1 cellular context compared by ENCODE assay signal in the genomic region with DNA sequence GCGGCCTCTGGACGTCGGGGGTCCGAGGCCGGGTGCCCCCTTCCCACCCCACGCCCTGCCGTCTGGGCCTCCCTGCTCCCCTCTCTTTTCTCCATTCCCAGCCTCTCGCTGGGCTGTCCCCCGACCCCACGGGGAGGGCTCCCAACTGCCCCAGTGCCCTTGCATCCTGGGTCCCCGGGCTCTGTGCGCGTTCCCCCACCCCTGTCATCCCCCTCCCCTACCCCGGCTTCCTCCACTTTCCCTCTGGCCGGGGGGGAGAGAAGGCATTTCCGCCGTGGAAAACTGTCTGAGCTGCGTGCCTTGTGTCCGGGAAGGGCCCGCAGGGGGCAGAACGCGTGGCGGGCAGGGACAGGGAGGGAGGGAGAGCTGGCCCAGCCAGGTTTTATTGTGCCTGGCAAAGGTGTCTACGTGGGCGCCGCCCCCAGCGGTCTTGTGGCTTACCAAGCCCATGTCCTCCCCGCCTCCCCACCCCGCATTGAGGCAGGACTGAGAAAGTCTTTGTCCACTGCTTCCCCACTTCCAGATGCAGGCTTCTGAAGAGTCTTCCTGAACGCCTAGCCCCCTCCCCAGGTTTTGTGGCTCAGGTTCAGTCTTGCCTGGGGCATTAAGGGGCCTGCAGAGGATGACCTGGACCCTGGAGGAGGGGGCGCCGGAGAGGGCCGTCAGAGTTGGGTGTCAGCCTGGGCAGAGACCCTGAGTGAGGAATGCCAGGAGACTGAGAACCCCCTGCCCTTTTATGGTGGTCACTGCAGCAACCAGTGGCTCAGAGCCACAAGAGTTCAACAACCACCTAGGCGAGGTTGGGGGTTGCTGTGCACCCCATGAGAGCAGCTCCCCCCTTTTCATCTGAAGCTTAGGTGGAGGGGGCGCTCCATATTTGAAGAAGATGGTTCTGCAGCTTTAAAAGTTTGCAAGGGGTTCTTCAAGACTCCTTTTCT.
TF ChIP-seq lines count a peak whose summit lies in the region.

No MANE protein-coding gene starts in this region.

TF ChIP-seq in K562, 482 proteins besides CTCF, POLR2A, EP300 and RAD21:
- TF ChIP-seq, protein P1, sequence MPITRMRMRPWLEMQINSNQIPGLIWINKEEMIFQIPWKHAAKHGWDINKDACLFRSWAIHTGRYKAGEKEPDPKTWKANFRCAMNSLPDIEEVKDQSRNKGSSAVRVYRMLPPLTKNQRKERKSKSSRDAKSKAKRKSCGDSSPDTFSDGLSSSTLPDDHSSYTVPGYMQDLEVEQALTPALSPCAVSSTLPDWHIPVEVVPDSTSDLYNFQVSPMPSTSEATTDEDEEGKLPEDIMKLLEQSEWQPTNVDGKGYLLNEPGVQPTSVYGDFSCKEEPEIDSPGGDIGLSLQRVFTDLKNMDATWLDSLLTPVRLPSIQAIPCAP (CRISPR knock-in tag; IDR thresholded peaks at IDR 0.05; ENCODE audit: borderline replicate concordance) = no peak
- 0 out of 2 replicates have a peak, but pooled peaks have one; percentile 21 for TF ChIP-seq POLR2G (IDR thresholded peaks at IDR 0.05; ENCODE audit: low read depth, low read length)
- TF ChIP-seq NONO (IDR thresholded peaks at IDR 0.05; ENCODE audit: low read depth in 2 of 2, low read length in 1 of 2) = peak in 1 of 2 experiments; percentile 89; a peak in 2 of 4 replicates
- TF ChIP-seq PHTF2 (CRISPR knock-in tag; IDR thresholded peaks at IDR 0.05) = no peak
- TF ChIP-seq, protein P2, sequence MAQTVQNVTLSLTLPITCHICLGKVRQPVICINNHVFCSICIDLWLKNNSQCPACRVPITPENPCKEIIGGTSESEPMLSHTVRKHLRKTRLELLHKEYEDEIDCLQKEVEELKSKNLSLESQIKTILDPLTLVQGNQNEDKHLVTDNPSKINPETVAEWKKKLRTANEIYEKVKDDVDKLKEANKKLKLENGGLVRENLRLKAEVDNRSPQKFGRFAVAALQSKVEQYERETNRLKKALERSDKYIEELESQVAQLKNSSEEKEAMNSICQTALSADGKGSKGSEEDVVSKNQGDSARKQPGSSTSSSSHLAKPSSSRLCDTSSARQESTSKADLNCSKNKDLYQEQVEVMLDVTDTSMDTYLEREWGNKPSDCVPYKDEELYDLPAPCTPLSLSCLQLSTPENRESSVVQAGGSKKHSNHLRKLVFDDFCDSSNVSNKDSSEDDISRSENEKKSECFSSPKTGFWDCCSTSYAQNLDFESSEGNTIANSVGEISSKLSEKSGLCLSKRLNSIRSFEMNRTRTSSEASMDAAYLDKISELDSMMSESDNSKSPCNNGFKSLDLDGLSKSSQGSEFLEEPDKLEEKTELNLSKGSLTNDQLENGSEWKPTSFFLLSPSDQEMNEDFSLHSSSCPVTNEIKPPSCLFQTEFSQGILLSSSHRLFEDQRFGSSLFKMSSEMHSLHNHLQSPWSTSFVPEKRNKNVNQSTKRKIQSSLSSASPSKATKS (CRISPR knock-in tag; IDR thresholded peaks at IDR 0.05) = no peak
- TF ChIP-seq, protein P3, sequence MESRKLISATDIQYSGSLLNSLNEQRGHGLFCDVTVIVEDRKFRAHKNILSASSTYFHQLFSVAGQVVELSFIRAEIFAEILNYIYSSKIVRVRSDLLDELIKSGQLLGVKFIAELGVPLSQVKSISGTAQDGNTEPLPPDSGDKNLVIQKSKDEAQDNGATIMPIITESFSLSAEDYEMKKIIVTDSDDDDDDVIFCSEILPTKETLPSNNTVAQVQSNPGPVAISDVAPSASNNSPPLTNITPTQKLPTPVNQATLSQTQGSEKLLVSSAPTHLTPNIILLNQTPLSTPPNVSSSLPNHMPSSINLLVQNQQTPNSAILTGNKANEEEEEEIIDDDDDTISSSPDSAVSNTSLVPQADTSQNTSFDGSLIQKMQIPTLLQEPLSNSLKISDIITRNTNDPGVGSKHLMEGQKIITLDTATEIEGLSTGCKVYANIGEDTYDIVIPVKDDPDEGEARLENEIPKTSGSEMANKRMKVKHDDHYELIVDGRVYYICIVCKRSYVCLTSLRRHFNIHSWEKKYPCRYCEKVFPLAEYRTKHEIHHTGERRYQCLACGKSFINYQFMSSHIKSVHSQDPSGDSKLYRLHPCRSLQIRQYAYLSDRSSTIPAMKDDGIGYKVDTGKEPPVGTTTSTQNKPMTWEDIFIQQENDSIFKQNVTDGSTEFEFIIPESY (CRISPR knock-in tag; IDR thresholded peaks at IDR 0.05) = peak; percentile 79
- 0 out of 2 replicates have a peak, but pooled peaks have one; percentile 5 for TF ChIP-seq NFIC (IDR thresholded peaks at IDR 0.05)
- TF ChIP-seq, protein P4, sequence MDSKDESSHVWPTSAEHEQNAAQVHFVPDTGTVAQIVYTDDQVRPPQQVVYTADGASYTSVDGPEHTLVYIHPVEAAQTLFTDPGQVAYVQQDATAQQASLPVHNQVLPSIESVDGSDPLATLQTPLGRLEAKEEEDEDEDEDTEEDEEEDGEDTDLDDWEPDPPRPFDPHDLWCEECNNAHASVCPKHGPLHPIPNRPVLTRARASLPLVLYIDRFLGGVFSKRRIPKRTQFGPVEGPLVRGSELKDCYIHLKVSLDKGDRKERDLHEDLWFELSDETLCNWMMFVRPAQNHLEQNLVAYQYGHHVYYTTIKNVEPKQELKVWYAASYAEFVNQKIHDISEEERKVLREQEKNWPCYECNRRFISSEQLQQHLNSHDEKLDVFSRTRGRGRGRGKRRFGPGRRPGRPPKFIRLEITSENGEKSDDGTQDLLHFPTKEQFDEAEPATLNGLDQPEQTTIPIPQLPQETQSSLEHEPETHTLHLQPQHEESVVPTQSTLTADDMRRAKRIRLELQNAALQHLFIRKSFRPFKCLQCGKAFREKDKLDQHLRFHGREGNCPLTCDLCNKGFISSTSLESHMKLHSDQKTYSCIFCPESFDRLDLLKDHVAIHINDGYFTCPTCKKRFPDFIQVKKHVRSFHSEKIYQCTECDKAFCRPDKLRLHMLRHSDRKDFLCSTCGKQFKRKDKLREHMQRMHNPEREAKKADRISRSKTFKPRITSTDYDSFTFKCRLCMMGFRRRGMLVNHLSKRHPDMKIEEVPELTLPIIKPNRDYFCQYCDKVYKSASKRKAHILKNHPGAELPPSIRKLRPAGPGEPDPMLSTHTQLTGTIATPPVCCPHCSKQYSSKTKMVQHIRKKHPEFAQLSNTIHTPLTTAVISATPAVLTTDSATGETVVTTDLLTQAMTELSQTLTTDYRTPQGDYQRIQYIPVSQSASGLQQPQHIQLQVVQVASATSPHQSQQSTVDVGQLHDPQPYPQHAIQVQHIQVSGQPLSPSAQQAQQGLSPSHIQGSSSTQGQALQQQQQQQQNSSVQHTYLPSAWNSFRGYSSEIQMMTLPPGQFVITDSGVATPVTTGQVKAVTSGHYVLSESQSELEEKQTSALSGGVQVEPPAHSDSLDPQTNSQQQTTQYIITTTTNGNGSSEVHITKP (IDR thresholded peaks at IDR 0.05; ENCODE audit: partially characterized antibody) = peak; percentile 98
- no peak for TF ChIP-seq HDGF (IDR thresholded peaks at IDR 0.05)
- peak in 1 of 2 experiments; percentile 62; a peak in 1 of 4 replicates for TF ChIP-seq FOXK2 (conservative IDR thresholded peaks at IDR 0.05 in 1 of 2, IDR thresholded peaks at IDR 0.05 in 1 of 2; ENCODE audit: low read depth in 2 of 2)
- TF ChIP-seq ZNF175 (CRISPR knock-in tag; IDR thresholded peaks at IDR 0.05; ENCODE audit: low read depth) = no peak
- no peak for TF ChIP-seq ELF1 (tag; IDR thresholded peaks at IDR 0.05)
- peak; percentile 75 for TF ChIP-seq ATF7 (IDR thresholded peaks at IDR 0.05)
- TF ChIP-seq ZNF140 (CRISPR knock-in tag; IDR thresholded peaks at IDR 0.05) = no peak
- TF ChIP-seq PCBP1 (IDR thresholded peaks at IDR 0.05; ENCODE audit: low read depth, low read length, poor library complexity, severe bottlenecking) = peak; percentile 35
